In the genomic region with DNA sequence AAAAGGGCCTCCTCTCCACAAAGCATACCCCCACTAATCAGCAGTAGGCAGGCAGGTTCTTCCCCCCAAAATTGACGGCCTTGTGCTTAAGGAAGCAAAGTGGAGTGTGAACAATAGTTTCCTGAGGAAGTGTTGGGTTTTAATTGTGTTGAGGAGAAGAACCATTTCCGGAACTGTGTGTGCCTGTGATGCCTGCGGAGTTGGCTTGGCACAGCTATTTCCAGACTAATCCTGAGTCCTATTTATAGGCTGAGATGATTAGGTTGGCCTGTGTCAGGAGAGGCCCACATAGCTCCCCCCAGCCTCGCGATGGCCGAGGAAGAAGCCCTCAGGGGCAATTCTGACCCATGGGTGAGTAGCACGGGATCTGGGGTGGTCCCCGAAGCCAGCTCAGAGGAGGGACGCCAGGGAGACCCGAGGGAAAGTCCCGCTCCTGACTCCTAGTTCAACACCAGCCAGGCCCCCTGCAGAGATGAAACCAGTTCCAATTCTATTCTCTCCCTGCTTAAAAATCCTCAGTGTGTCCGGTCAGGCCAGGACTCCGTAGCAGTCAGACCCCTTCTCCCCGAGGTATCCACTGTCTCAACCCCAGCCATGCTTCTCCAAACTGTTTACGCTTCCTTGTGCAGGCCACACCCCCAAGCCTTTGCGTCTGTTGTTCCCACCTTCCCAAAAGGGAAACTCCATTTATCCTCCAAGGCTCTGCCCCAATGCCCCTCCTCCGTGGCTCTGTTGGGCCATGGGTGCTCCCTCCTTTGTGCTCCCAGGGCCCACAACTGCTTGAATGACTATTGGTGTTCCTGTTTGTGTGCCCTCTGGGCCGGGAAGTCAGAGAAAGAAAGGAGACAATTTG, we compare ENCODE assay signal across 8 cellular contexts. TPM values are rescaled to one million over a fixed set of nuclear protein-coding genes. Genes with fewer than 3 reads are reported as not detected.
DNase-seq lines count a peak whose midpoint lies in the region; ATAC-seq and TF ChIP-seq lines count a peak whose summit lies in the region.

No MANE protein-coding gene starts in this region.

- H3K9ac ChIP-seq in fibroblast of lung (ENCODE audit: insufficient read depth, low read length) = peak overlapping the region; percentile 21

- no peaks in the 10 kb centered on the region for H3K9me3 ChIP-seq in RWPE2 (ENCODE audit: severe bottlenecking)
- H3K9me3 ChIP-seq in fibroblast of lung (ENCODE audit: control insufficient read depth, insufficient read depth, low read depth, low read length) = no peaks in the 10 kb centered on the region

- no peak for TF ChIP-seq CTCF in RWPE2 (IDR thresholded peaks at IDR 0.05; ENCODE audit: poor library complexity, severe bottlenecking)
- no peak for TF ChIP-seq CTCF in fibroblast of lung (conservative IDR thresholded peaks at IDR 0.05 in 1 of 2, IDR thresholded peaks at IDR 0.05 in 1 of 2; ENCODE audit: low read depth in 1 of 2, low read length in 2 of 2)
- TF ChIP-seq CTCF in natural killer cell (IDR thresholded peaks at IDR 0.05) = no peak
- TF ChIP-seq CTCF in GM20000 (IDR thresholded peaks at IDR 0.05; ENCODE audit: extremely low read depth, missing control alignments) = no peak

- H3K4me1 Mint-ChIP-seq in natural killer cell = peaks cover 15 to 45% of the 10 kb centered on the region in 2 donors

- DNase-seq in GDM1 (lab: John Stamatoyannopoulos, UW) (peak; percentile 91), RWPE2 (ENCODE audit: low spot score) (no peak), fibroblast of lung (ENCODE audit: low read depth in 2 of 2) (peak; percentile 63 to 65), natural killer cell (no peak), GM20000 (ENCODE audit: low spot score) (no peak)
- DNase-seq in NK-92 treated with Interleukin-12 subunit alpha and Interleukin-12 subunit beta, amount 100 ng/mL, for 24 hours (lab: John Stamatoyannopoulos, UW) = no peak

- H3K4me1 ChIP-seq in RWPE2 (ENCODE audit: insufficient read depth, poor library complexity, severe bottlenecking) = peaks cover 61% of the 10 kb centered on the region
- H3K4me1 ChIP-seq in fibroblast of lung (ENCODE audit: control insufficient read depth, extremely low read depth, insufficient read depth, low read length) = peaks cover 56% of the 10 kb centered on the region

- H4K20me1 ChIP-seq in fibroblast of lung (ENCODE audit: control insufficient read depth, extremely low read depth, insufficient read depth, low read length) = no peaks in the 10 kb centered on the region

- no peaks in the 10 kb centered on the region for H3K9me3 Mint-ChIP-seq in natural killer cell

- no peaks in the 10 kb centered on the region for H3K27me3 Mint-ChIP-seq in natural killer cell (ENCODE audit: low read depth in 2 of 2)

- H3K27me3 ChIP-seq in RWPE2 (ENCODE audit: insufficient read depth, poor library complexity, severe bottlenecking) (no peaks in the 10 kb centered on the region), fibroblast of lung (ENCODE audit: control insufficient read depth, insufficient read depth, low read length) (no peaks in the 10 kb centered on the region)

- no peaks in the 10 kb centered on the region for H3K36me3 Mint-ChIP-seq in natural killer cell

- H3K27ac ChIP-seq in RWPE2 (ENCODE audit: poor library complexity, severe bottlenecking) = peak overlapping the region; percentile 93
- peak overlapping the region; percentile 91 for H3K27ac ChIP-seq in fibroblast of lung (ENCODE audit: insufficient read depth, low read length)

- ATAC-seq in RWPE2 (ENCODE audit: low read depth) (no peak), natural killer cell (no peak), HG03135 (IDR thresholded peaks at IDR 0.05; ENCODE audit: unreplicated experiment) (no peak)
- ATAC-seq in activated CD4-positive, CD25-positive, alpha-beta regulatory T cell treated with anti-CD3 and anti-CD28 coated beads, Interleukin-2, amount 50 U/mL, for 24 hours = no peak

- peak overlapping the region; percentile 59 to 71 for H3K27ac Mint-ChIP-seq in natural killer cell

- intact Hi-C loops in natural killer cell (cut with micrococcal nuclease) = no loop called here

- H3K36me3 ChIP-seq in RWPE2 (ENCODE audit: low read depth) = peaks cover 10% of the 10 kb centered on the region; the same call in 1 of the 2 replicates
- peaks cover 9% of the 10 kb centered on the region for H3K36me3 ChIP-seq in fibroblast of lung (ENCODE audit: control insufficient read depth, insufficient read depth, low read length)

- no peak overlapping the region for H2AFZ ChIP-seq in fibroblast of lung (ENCODE audit: low read length)

- peak overlapping the region; percentile 57 for H3K4me2 ChIP-seq in fibroblast of lung (ENCODE audit: extremely low read depth, insufficient read depth, low read length)

- peak overlapping the region; percentile 29 for H3K4me3 Mint-ChIP-seq in natural killer cell

- H3K4me3 ChIP-seq in RWPE2 (ENCODE audit: severe bottlenecking) (no peak overlapping the region), fibroblast of lung (replicated peaks in 1 of 4; ENCODE audit: control extremely low read depth in 1 of 4, insufficient read depth in 1 of 4, low read depth in 3 of 4, low read length in 4 of 4) (no peak overlapping the region)

- H3K79me2 ChIP-seq in fibroblast of lung (ENCODE audit: control insufficient read depth, insufficient read depth, low read length) = peaks cover 11% of the 10 kb centered on the region

RNA-seq across cellular contexts. Expression of a gene that starts 18.1 kb away (rescaled TPM):
- total RNA-seq in fibroblast of lung (326 and 588 TPM in 2 replicates), natural killer cell (100 to 1,000 TPM in 2 of 3 donors, 10 to 100 TPM in 1; 92.9 to 103 (median 103) TPM)
- 388 and 432 TPM in 2 replicates for polyA plus RNA-seq in fibroblast of lung
- 328 and 371 TPM in 2 replicates for polyA plus RNA-seq in fibroblast of lung (2012)
- polyA minus RNA-seq in fibroblast of lung (ENCODE audit: low replicate concordance) = 613 and 774 TPM in 2 replicates

Comparison
In these comparisons a context has a peak if more than half of its experiments do, and no peak if none do; other contexts are left out.
1. DNase-seq: peak in GDM1 (single experiment) and fibroblast of lung (2 of 2); none in RWPE2 (single experiment), natural killer cell (single experiment), GM20000 (single experiment) and NK-92 treated with Interleukin-12 subunit alpha and Interleukin-12 subunit beta, amount 100 ng/mL, for 24 hours (single experiment).